ENCODE assay signal across 14 cellular contexts in the genomic region with DNA sequence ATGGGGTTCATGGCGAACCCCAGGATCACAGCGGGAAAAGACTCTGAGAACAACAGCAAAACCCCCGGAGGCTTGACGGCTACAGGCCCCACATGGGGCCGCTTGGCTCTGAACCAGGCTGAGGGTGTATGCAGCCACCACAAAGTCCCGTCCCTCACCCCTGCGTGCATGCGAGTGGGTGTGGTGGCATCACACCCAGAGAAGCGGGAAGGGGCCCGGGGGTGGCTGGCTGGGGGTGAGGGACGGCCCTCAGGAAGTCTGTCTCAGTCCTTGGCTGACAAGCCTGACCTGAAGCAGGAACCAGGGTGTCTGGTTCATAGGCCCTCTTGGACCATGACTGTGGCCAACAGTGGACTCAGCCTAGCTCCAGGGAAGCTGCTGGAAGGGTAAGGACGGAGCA.
"Had no signal": no experiment of that assay in that cellular context is flagged by ENCODE, and none has a peak within 500 bp of the region (broad histone marks: within the 10 kb centered on the region; RNA-seq: fewer than 3 reads in every experiment).

No MANE protein-coding gene starts in this region.

- H3K9ac ChIP-seq: parathyroid adenoma had no signal

- DNase-seq: activated CD4-positive, alpha-beta memory T cell treated with anti-CD3 and anti-CD28 coated beads for 36 hours; activated CD4-positive, CD25-positive, alpha-beta regulatory T cell treated with anti-CD3 and anti-CD28 coated beads, Interleukin-2, amount 50 U/mL, for 72 hours; activated CD8-positive, alpha-beta memory T cell treated with anti-CD3 and anti-CD28 coated beads, Interleukin-2, amount 10 ng/mL, durations not matched to agents 7 days and 5 days; activated naive CD4-positive, alpha-beta T cell treated with anti-CD3 and anti-CD28 coated beads, Interleukin-2, amount 50 U/mL, for 16 hours; activated T-cell treated with anti-CD3 and anti-CD28 coated beads, Interleukin-2, amount 50 U/mL, for 1 hour; naive thymus-derived CD4-positive, alpha-beta T cell; stimulated activated CD4-positive, alpha-beta T cell treated with anti-CD3 and anti-CD28 coated beads, Interleukin-4, amount 100 ng/mL, for 4 hours; stimulated activated CD8-positive, alpha-beta memory T cell treated with anti-CD3 and anti-CD28 coated beads, Interleukin-4, amount 100 ng/mL, for 48 hours; stimulated activated naive CD4-positive, alpha-beta T cell treated with Interleukin-2 at 50 U/mL for 16 hours; SW 1271; transverse colon had no signal

- H3K27ac ChIP-seq: parathyroid adenoma, skin epidermis, transverse colon had no signal

- H3K4me3 ChIP-seq: skin epidermis, transverse colon had no signal

- H3K36me3 ChIP-seq: transverse colon had no signal

- FAIRE-seq: endometrium had no signal

- H3K79me2 ChIP-seq: parathyroid adenoma had no signal

- H2AFZ ChIP-seq: parathyroid adenoma had no signal

- H3K4me1 ChIP-seq: parathyroid adenoma had no signal

- H3K27me3 ChIP-seq: transverse colon had no signal

- H3K9me3 ChIP-seq: transverse colon had no signal
